Comparison of ENCODE assay signal across 8 cellular contexts in genomic region chr6:98946877-98947410, GRCh38. TPM values are rescaled to one million over a fixed set of nuclear protein-coding genes. Genes with fewer than 3 reads are reported as not detected.
A peak's percentile ranks its signal among the peaks of the same experiment; 100 is the strongest.
DNase-seq lines count a peak whose midpoint lies in the region; ATAC-seq and TF ChIP-seq lines count a peak whose summit lies in the region.

No MANE protein-coding gene starts in this region.

- intact Hi-C loops in HCT116 (cut with micrococcal nuclease) = no loop called here

- H3K36me3 Mint-ChIP-seq in chondrocyte (ENCODE audit: low read depth) = peaks cover 1% of the 10 kb centered on the region

- 3 to 7% methylated on average over 9 of the region's 9 CpGs for WGBS in lung, 2 donors

- H3K9me3 Mint-ChIP-seq in chondrocyte (ENCODE audit: low read depth) = peaks cover 22% of the 10 kb centered on the region

- RAD21 ChIA-PET in HCT116 (lab: Charles Lee; ENCODE audit: low non-redundant PET in 1 of 2, low total read pairs in 2 of 2, uncharacterized antibody in 2 of 2, unreplicated experiment in 2 of 2) = no interaction called here

- no peaks in the 10 kb centered on the region for H3K27me3 Mint-ChIP-seq in chondrocyte (ENCODE audit: low read depth)

- CTCF ChIA-PET in HCT116 (lab: Charles Lee) = no interaction called here

- ATAC-seq in HCT116 (no peak; the same call in 1 of the 2 replicates), lung (ENCODE audit: insufficient read depth, low FRiP score) (no peak)

- BruUV-seq in HCT116 (replicated peaks; lab: Mats Ljungman, UMichigan) = no TSS peak

- H3K27ac ChIP-seq in HCT116 (ENCODE audit: low read depth, low read length) = peak overlapping the region; percentile 79
- H3K27ac ChIP-seq in WERI-Rb-1 = peak overlapping the region; percentile 97
- H3K27ac ChIP-seq in lung (ENCODE audit: low read depth in 1 of 2, low read length in 1 of 2) = peak overlapping the region; percentile 88 to 91

- H3K79me2 ChIP-seq in HCT116 (ENCODE audit: insufficient read depth, low read length) = peaks cover 54% of the 10 kb centered on the region
- H3K79me2 ChIP-seq in Loucy (ENCODE audit: insufficient read depth, low read length) = peaks cover 46% of the 10 kb centered on the region

- no peak overlapping the region for H2AFZ ChIP-seq in HCT116 (ENCODE audit: low read depth, low read length, poor library complexity, severe bottlenecking)
- H2AFZ ChIP-seq in Loucy (ENCODE audit: low read length) = peak overlapping the region; percentile 65

- no peak for TF ChIP-seq RAD21 in HCT116 (IDR thresholded peaks at IDR 0.05; ENCODE audit: low read depth)

- no peaks in the 10 kb centered on the region for H3K36me3 ChIP-seq in HCT116 (ENCODE audit: control insufficient read depth in 1 of 2, insufficient read depth in 2 of 2, low read length in 2 of 2)
- H3K36me3 ChIP-seq in Loucy (ENCODE audit: insufficient read depth, low read length) = no peaks in the 10 kb centered on the region
- H3K36me3 ChIP-seq in WERI-Rb-1 = 0 out of 2 replicates have a peak, but pooled peaks cover 4% of the 10 kb centered on the region
- H3K36me3 ChIP-seq in lung (ENCODE audit: control insufficient read depth in 2 of 2, insufficient read depth in 2 of 2, low read length in 2 of 2) = no peaks in the 10 kb centered on the region

- H3K4me1 Mint-ChIP-seq in chondrocyte (ENCODE audit: low read depth) = peaks cover 32% of the 10 kb centered on the region

- H3K4me1 ChIP-seq in HCT116 (ENCODE audit: control insufficient read depth in 1 of 2, insufficient read depth in 2 of 2, low read length in 2 of 2) (peaks cover 4 to 18% of the 10 kb centered on the region in 2 experiments; a peak in 3 of 4 replicates), Loucy (ENCODE audit: insufficient read depth, low read length, poor library complexity, severe bottlenecking) (peaks cover 29% of the 10 kb centered on the region), lung (ENCODE audit: control insufficient read depth in 2 of 2, insufficient read depth in 2 of 2, low read length in 2 of 2) (peaks cover 2 to 8% of the 10 kb centered on the region in 2 donors)

- no peaks in the 10 kb centered on the region for H3K9me2 ChIP-seq in HCT116 (ENCODE audit: insufficient read depth)
- no peaks in the 10 kb centered on the region for H3K9me2 ChIP-seq in Loucy (replicated peaks; ENCODE audit: low read depth, low read length)

- H3K4me2 ChIP-seq in HCT116 (ENCODE audit: low read length) = peak overlapping the region; percentile 85
- peak overlapping the region; percentile 82 for H3K4me2 ChIP-seq in Loucy (ENCODE audit: low read depth, low read length, poor library complexity, severe bottlenecking)

- H4K20me1 ChIP-seq in HCT116 (ENCODE audit: insufficient read depth) (no peaks in the 10 kb centered on the region), Loucy (ENCODE audit: insufficient read depth, low read length, poor library complexity, severe bottlenecking) (peaks cover 26% of the 10 kb centered on the region)

- peak overlapping the region; percentile 86 for H3K27ac Mint-ChIP-seq in chondrocyte (ENCODE audit: unreplicated experiment)

- H3K4me3 ChIP-seq in HCT116 (replicated peaks in 1 of 2; ENCODE audit: low read depth in 1 of 2, low read length in 2 of 2) = peak overlapping the region; percentile 76 to 79
- H3K4me3 ChIP-seq in Loucy (ENCODE audit: low read length, poor library complexity, severe bottlenecking) = peak overlapping the region; percentile 83
- peak overlapping the region; percentile 71 for H3K4me3 ChIP-seq in WERI-Rb-1 (ENCODE audit: low read depth, low read length)
- peak overlapping the region; percentile 80 for H3K4me3 ChIP-seq in lung

- DNase-seq in GM10266 (ENCODE audit: extremely low spot score) = peak; percentile 14
- no peak for DNase-seq in HCT116 (ENCODE audit: low read depth, low spot score)
- DNase-seq in WERI-Rb-1 = peak; percentile 27
- DNase-seq in chondrocyte (ENCODE audit: low spot score) = no peak
- peak; percentile 31 for DNase-seq in lung (ENCODE audit: low spot score)
- DNase-seq in stimulated activated CD8-positive, alpha-beta memory T cell treated with anti-CD3 and anti-CD28 coated beads, Interleukin-4, amount 100 ng/mL, for 24 hours (ENCODE audit: low read depth) = peak; percentile 1
- no peak for DNase-seq in COLO829 (ENCODE audit: low spot score)

- H3K9ac ChIP-seq in HCT116 (ENCODE audit: low read length) (peak overlapping the region; percentile 82), Loucy (ENCODE audit: low read depth, low read length, poor library complexity, severe bottlenecking) (peak overlapping the region; percentile 76)

- POLR2A ChIA-PET in HCT116 (lab: Charles Lee) = interaction anchor here (1.4 kb wide), 1 partner anchor 31 kb away, joined by 3 read pairs; no protein-coding TSS in a partner anchor

- no peaks in the 10 kb centered on the region for H3F3A ChIP-seq in Loucy (ENCODE audit: low read depth)

- peak overlapping the region; percentile 91 for H3K4me3 Mint-ChIP-seq in chondrocyte (ENCODE audit: unreplicated experiment)

- no peak for TF ChIP-seq POLR2A in HCT116 (IDR thresholded peaks at IDR 0.05; ENCODE audit: borderline replicate concordance, extremely low read depth, insufficient read depth, insufficient read length)

- H3K27me3 ChIP-seq in HCT116 (ENCODE audit: insufficient read depth, low read length) = no peaks in the 10 kb centered on the region
- no peaks in the 10 kb centered on the region for H3K27me3 ChIP-seq in Loucy (ENCODE audit: insufficient read depth, low read length, poor library complexity, severe bottlenecking)
- no peaks in the 10 kb centered on the region for H3K27me3 ChIP-seq in WERI-Rb-1 (ENCODE audit: insufficient read depth, low read depth, severe bottlenecking)
- no peaks in the 10 kb centered on the region for H3K27me3 ChIP-seq in lung (ENCODE audit: control insufficient read depth, insufficient read depth)

- no peaks in the 10 kb centered on the region for H3K9me3 ChIP-seq in HCT116 (ENCODE audit: control insufficient read depth in 1 of 2, insufficient read depth in 1 of 2, low read depth in 1 of 2, low read length in 2 of 2)
- H3K9me3 ChIP-seq in Loucy (ENCODE audit: insufficient read depth, low read depth, low read length) = 0 out of 2 replicates have a peak, but pooled peaks cover 5% of the 10 kb centered on the region
- H3K9me3 ChIP-seq in WERI-Rb-1 (ENCODE audit: severe bottlenecking) = no peaks in the 10 kb centered on the region
- no peaks in the 10 kb centered on the region for H3K9me3 ChIP-seq in lung (ENCODE audit: control insufficient read depth in 2 of 2, insufficient read depth in 1 of 2, low read length in 1 of 2)

- no peak for TF ChIP-seq CTCF in GM10266 (IDR thresholded peaks at IDR 0.05; ENCODE audit: control insufficient read depth, insufficient read depth, low read depth, missing control alignments)
- no peak for TF ChIP-seq CTCF in HCT116 (IDR thresholded peaks at IDR 0.05 in 2 of 3, conservative IDR thresholded peaks at IDR 0.05 in 1 of 3; ENCODE audit: borderline replicate concordance in 1 of 3, insufficient read depth in 1 of 3, low read depth in 2 of 3, low read length in 2 of 3)
- TF ChIP-seq CTCF in Loucy (conservative IDR thresholded peaks at IDR 0.05; ENCODE audit: low read length) = no peak
- TF ChIP-seq CTCF in WERI-Rb-1 (IDR thresholded peaks at IDR 0.05; ENCODE audit: low read depth, low read length) = no peak
- no peak for TF ChIP-seq CTCF in chondrocyte (IDR thresholded peaks at IDR 0.05)
- no peak for TF ChIP-seq CTCF in lung (IDR thresholded peaks at IDR 0.05; ENCODE audit: control extremely low read depth, extremely low read depth)

TF ChIP-seq in HCT116, 20 proteins besides CTCF, POLR2A, EP300 and RAD21:
- no peak for TF ChIP-seq ATF3 (IDR thresholded peaks at IDR 0.05)
- TF ChIP-seq SIN3A (IDR thresholded peaks at IDR 0.05; ENCODE audit: low read depth) = no peak
- no peak for TF ChIP-seq EGR1 (IDR thresholded peaks at IDR 0.05; ENCODE audit: low read depth)
- TF ChIP-seq ZFX (IDR thresholded peaks at IDR 0.05) = no peak
- no peak for TF ChIP-seq SP1 (IDR thresholded peaks at IDR 0.05; ENCODE audit: low read depth)
- TF ChIP-seq CEBPB (IDR thresholded peaks at IDR 0.05; ENCODE audit: low read depth) = no peak
- TF ChIP-seq ZNF274 (IDR thresholded peaks at IDR 0.05; ENCODE audit: low read depth, low read length) = no peak
- no peak for TF ChIP-seq CBX3 (IDR thresholded peaks at IDR 0.05; ENCODE audit: low read depth)
- no peak for TF ChIP-seq POLR2AphosphoS5 (IDR thresholded peaks at IDR 0.05; ENCODE audit: low read depth, low read length)

RNA-seq across cellular contexts. Expression of gene FBXL4, which starts 0.8 kb away (rescaled TPM):
- total RNA-seq in HCT116 (2021; ENCODE audit: unreplicated experiment) = 15.7 TPM
- polyA plus RNA-seq in HCT116 (2012) = 4.7 and 5.6 TPM in 2 replicates
- 13.1 to 16.1 TPM (median 14.4 TPM) in 3 replicates for total RNA-seq in chondrocyte
- total RNA-seq in lung = 10 to 100 TPM; 13.5 to 35.0 TPM
- 1 to 10 TPM; 3.5 to 5.3 TPM for polyA plus RNA-seq in lung

Comparison
In these comparisons a context has a peak if more than half of its experiments do, and no peak if none do; other contexts are left out.
1. DNase-seq: peak in GM10266 (single experiment), WERI-Rb-1 (single experiment), lung (single experiment) and stimulated activated CD8-positive, alpha-beta memory T cell treated with anti-CD3 and anti-CD28 coated beads, Interleukin-4, amount 100 ng/mL, for 24 hours (single experiment); none in HCT116 (single experiment), chondrocyte (single experiment) and COLO829 (single experiment).
2. Peak in every context shown above with its lines, with median percentiles within 50 percentile points of each other: H3K27ac ChIP-seq and H3K4me3 ChIP-seq.